18 cellular contexts compared by ENCODE assay signal in genomic region chr10:22634606-22635467, GRCh38.
DNase-seq lines count a peak whose midpoint lies in the region; ATAC-seq, FAIRE-seq and TF ChIP-seq lines count a peak whose summit lies in the region.
"Had no signal": no experiment of that assay in that cellular context is flagged by ENCODE, and none has a peak within 500 bp of the region (broad histone marks: within the 10 kb centered on the region; RNA-seq: fewer than 3 reads in every experiment).

No MANE protein-coding gene starts in this region.

- in situ Hi-C loops in K562 (cut with MboI), result no loop called here

- 60% methylated on average over 4 of the region's 4 CpGs for WGBS in K562 (ENCODE audit: insufficient coverage, low coverage, missing lambda C conversion rate)
- WGBS in prostate gland, result 58% methylated on average over 4 of the region's 4 CpGs

- H3K9me3 Mint-ChIP-seq in CD4-positive, alpha-beta memory T cell, result peaks cover 0 to 3% (median 0%) of the 10 kb centered on the region in 8 donors

- CTCF ChIA-PET in CD4-positive, alpha-beta memory T cell (lab: Charles Lee; ENCODE audit: partially characterized antibody), result interaction anchor here (1.2 to 2.4 kb wide), 3 partner anchors 11 to 641 kb away, joined by 3 to 8 read pairs (median 3); no protein-coding TSS in a partner anchor
- CTCF ChIA-PET in K562 (lab: Yijun Ruan, JAX; ENCODE audit: low intra/inter-chr PET ratio), result no interaction called here

- peak overlapping the region; percentile 1 to 85 (median 56) for H3K4me3 Mint-ChIP-seq in CD4-positive, alpha-beta memory T cell

- POLR2A ChIA-PET in CD4-positive, alpha-beta memory T cell (lab: Charles Lee; ENCODE audit: partially characterized antibody), result interaction anchor here (0.8 to 30.6 kb wide), 8 partner anchors 8 to 48 kb away, joined by 3 to 895 read pairs (median 4); no protein-coding TSS in a partner anchor
- POLR2A ChIA-PET in K562 (lab: Yijun Ruan, JAX), result interaction anchor here (1.3 kb wide), 1 partner anchor 14 kb away, joined by 4 read pairs; no protein-coding TSS in a partner anchor

- TF ChIP-seq RAD21 in K562 (CRISPR knock-in tag; conservative IDR thresholded peaks at IDR 0.05 in 1 of 2, IDR thresholded peaks at IDR 0.05 in 1 of 2), result no peak

- no peak overlapping the region for H2AFZ ChIP-seq in K562 (ENCODE audit: low read depth, low read length)

- H3K9ac ChIP-seq in K562 (ENCODE audit: insufficient read depth in 1 of 2, low read depth in 2 of 2, low read length in 2 of 2), result no peak overlapping the region

- peak overlapping the region; percentile 36 for H3K27ac ChIP-seq in CD4-positive, alpha-beta memory T cell (ENCODE audit: low read depth, low read length)
- H3K27ac ChIP-seq in Peyer's patch, result peak overlapping the region; percentile 49 to 72 (median 58)
- H3K27ac ChIP-seq in K562 (ENCODE audit: extremely low read depth, low read depth, low read length), result no peak overlapping the region; the same call in 2 of the 3 replicates
- peak overlapping the region; percentile 66 for H3K27ac ChIP-seq in neutrophil
- H3K27ac ChIP-seq in prostate gland, result no peak overlapping the region
- H3K27ac ChIP-seq: testis had no signal

- TF ChIP-seq POLR2A in Peyer's patch (IDR thresholded peaks at IDR 0.05), result no peak
- TF ChIP-seq POLR2A in K562 (conservative IDR thresholded peaks at IDR 0.05), result no peak
- no peak for TF ChIP-seq POLR2A in prostate gland (IDR thresholded peaks at IDR 0.05)

- H3K4me1 Mint-ChIP-seq in CD4-positive, alpha-beta memory T cell, result peaks cover 74 to 97% (median 90%) of the 10 kb centered on the region in 4 donors

- no peak overlapping the region for H3K4me3 ChIP-seq in CD4-positive, alpha-beta memory T cell (ENCODE audit: low read length in 2 of 2)
- no peak overlapping the region for H3K4me3 ChIP-seq in Peyer's patch
- H3K4me3 ChIP-seq in K562, result no peak overlapping the region
- H3K4me3 ChIP-seq in neutrophil (ENCODE audit: low read depth in 1 of 2, low read length in 1 of 2), result no peak overlapping the region
- H3K4me3 ChIP-seq in prostate gland, result no peak overlapping the region
- H3K4me3 ChIP-seq: heart right ventricle, testis had no signal

- H3K27ac Mint-ChIP-seq in CD4-positive, alpha-beta memory T cell, result peak overlapping the region; percentile 60 to 98 (median 87)

- no peaks in the 10 kb centered on the region for H3K36me3 ChIP-seq in CD4-positive, alpha-beta memory T cell (ENCODE audit: insufficient read depth, low read length)
- H3K36me3 ChIP-seq in Peyer's patch (no peaks in the 10 kb centered on the region), K562 (ENCODE audit: control insufficient read depth, insufficient read depth, low read length) (no peaks in the 10 kb centered on the region; the same call in 2 of the 3 replicates), neutrophil (no peaks in the 10 kb centered on the region), prostate gland (no peaks in the 10 kb centered on the region)
- H3K36me3 ChIP-seq: heart right ventricle had no signal

- FAIRE-seq in K562 (lab: Jason Lieb, UNC), result no peak
- FAIRE-seq: keratinocyte had no signal

- TF ChIP-seq EP300 in K562 (IDR thresholded peaks at IDR 0.05; ENCODE audit: low read length), result no peak

- H3K4me2 ChIP-seq in K562 (ENCODE audit: insufficient read depth, low read length), result no peak overlapping the region

- no peaks in the 10 kb centered on the region; the same call in 1 of the 2 replicates for H4K20me1 ChIP-seq in K562 (replicated peaks; ENCODE audit: control insufficient read depth, insufficient read depth, low read length)

- H3K27me3 Mint-ChIP-seq in CD4-positive, alpha-beta memory T cell, result no peaks in the 10 kb centered on the region

- TF ChIP-seq CTCF in Peyer's patch (IDR thresholded peaks at IDR 0.05) (no peak), K562 (IDR thresholded peaks at IDR 0.05 in 2 of 3, conservative IDR thresholded peaks at IDR 0.05 in 1 of 3; ENCODE audit: insufficient read depth in 2 of 3, low read depth in 1 of 3, low read length in 3 of 3) (no peak), neutrophil (IDR thresholded peaks at IDR 0.05) (no peak), prostate gland (IDR thresholded peaks at IDR 0.05) (no peak)

- H3K9me3 ChIP-seq in CD4-positive, alpha-beta memory T cell (ENCODE audit: control insufficient read depth in 1 of 2, low read length in 2 of 2), result no peaks in the 10 kb centered on the region
- H3K9me3 ChIP-seq in Peyer's patch (no peaks in the 10 kb centered on the region), K562 (replicated peaks; ENCODE audit: control insufficient read depth, insufficient read depth, low read depth, low read length) (no peaks in the 10 kb centered on the region), neutrophil (no peaks in the 10 kb centered on the region), prostate gland (no peaks in the 10 kb centered on the region)
- H3K9me3 ChIP-seq: heart right ventricle, testis had no signal

- peaks cover 99% of the 10 kb centered on the region for H3K79me2 ChIP-seq in K562 (ENCODE audit: control insufficient read depth, insufficient read depth, low read length)

- peaks cover 100% of the 10 kb centered on the region for H3K4me1 ChIP-seq in CD4-positive, alpha-beta memory T cell (ENCODE audit: insufficient read depth, low read length)
- H3K4me1 ChIP-seq in Peyer's patch (peaks cover 0 to 27% (median 2%) of the 10 kb centered on the region in 4 donors), K562 (replicated peaks in 1 of 2; ENCODE audit: control insufficient read depth in 2 of 2, insufficient read depth in 2 of 2, low read length in 2 of 2) (peaks cover 0 to 27% of the 10 kb centered on the region in 2 experiments; a peak in 4 of 5 replicates), neutrophil (ENCODE audit: control insufficient read depth in 1 of 2, insufficient read depth in 1 of 2, low read depth in 1 of 2, low read length in 1 of 2) (peaks cover 34 to 38% of the 10 kb centered on the region in 2 experiments), prostate gland (replicated peaks) (no peaks in the 10 kb centered on the region)
- H3K4me1 ChIP-seq: testis had no signal

- peaks cover 16 to 19% of the 10 kb centered on the region in 2 donors for H3K36me3 Mint-ChIP-seq in CD4-positive, alpha-beta memory T cell

- H3K9me1 ChIP-seq in K562 (ENCODE audit: control insufficient read depth, insufficient read depth, low read length), result no peaks in the 10 kb centered on the region

- no peak for DNase-seq in CD4-positive, alpha-beta memory T cell
- no peak for DNase-seq in Peyer's patch
- DNase-seq in K562 (ENCODE audit: extremely low read depth in 1 of 4, low spot score in 3 of 4), result no peak
- DNase-seq in CD1c-positive myeloid dendritic cell (ENCODE audit: extremely low spot score), result no peak
- DNase-seq in prostate gland (ENCODE audit: low spot score), result no peak
- DNase-seq: effector CD8-positive, alpha-beta T cell; GDM1; heart right ventricle; mesendoderm; NCI-H2227 treated with DMSO at 0.1 percent for 48 hours; nucleus accumbens; right cardiac atrium; SHP77; T-helper 9 cell; testis had no signal

- intact Hi-C loops in CD4-positive, alpha-beta memory T cell (cut with micrococcal nuclease), result loop anchor here (1.0 kb wide), 2 partner anchors 7 to 14 kb away; no protein-coding TSS in a partner anchor
- intact Hi-C loops in K562 (cut with micrococcal nuclease) (loop anchor here (5.0 kb wide), 1 partner anchor 77 kb away; the partner anchor contains the start of gene PIP4K2A), prostate gland (cut with DNase I) (no loop called here)

- no TSS peak for BruUV-seq in K562 (replicated peaks; lab: Mats Ljungman, UMichigan)

- H3K27me3 ChIP-seq in CD4-positive, alpha-beta memory T cell (ENCODE audit: insufficient read depth, low read length), result no peaks in the 10 kb centered on the region
- H3K27me3 ChIP-seq in Peyer's patch (no peaks in the 10 kb centered on the region), K562 (ENCODE audit: control insufficient read depth in 2 of 2, insufficient read depth in 2 of 2, low read length in 2 of 2) (no peaks in the 10 kb centered on the region), neutrophil (no peaks in the 10 kb centered on the region), prostate gland (replicated peaks; ENCODE audit: insufficient read depth) (no peaks in the 10 kb centered on the region)
- H3K27me3 ChIP-seq: heart right ventricle, testis had no signal

- no peak for ATAC-seq in K562
- ATAC-seq in GM19328 (IDR thresholded peaks at IDR 0.05; ENCODE audit: unreplicated experiment), result no peak
- ATAC-seq: right cardiac atrium had no signal

TF ChIP-seq in K562, 482 proteins besides CTCF, POLR2A, EP300 and RAD21 (continues in another document):
- TF ChIP-seq SMARCE1 (IDR thresholded peaks at IDR 0.05), result no peak
- TF ChIP-seq, protein P1, sequence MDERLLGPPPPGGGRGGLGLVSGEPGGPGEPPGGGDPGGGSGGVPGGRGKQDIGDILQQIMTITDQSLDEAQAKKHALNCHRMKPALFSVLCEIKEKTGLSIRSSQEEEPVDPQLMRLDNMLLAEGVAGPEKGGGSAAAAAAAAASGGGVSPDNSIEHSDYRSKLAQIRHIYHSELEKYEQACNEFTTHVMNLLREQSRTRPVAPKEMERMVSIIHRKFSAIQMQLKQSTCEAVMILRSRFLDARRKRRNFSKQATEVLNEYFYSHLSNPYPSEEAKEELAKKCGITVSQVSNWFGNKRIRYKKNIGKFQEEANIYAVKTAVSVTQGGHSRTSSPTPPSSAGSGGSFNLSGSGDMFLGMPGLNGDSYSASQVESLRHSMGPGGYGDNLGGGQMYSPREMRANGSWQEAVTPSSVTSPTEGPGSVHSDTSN (CRISPR knock-in tag; IDR thresholded peaks at IDR 0.05; ENCODE audit: low read depth), result no peak
- TF ChIP-seq, protein P1 (tag; conservative IDR thresholded peaks at IDR 0.05; ENCODE audit: low read depth), result peak; percentile 81
- TF ChIP-seq, protein P2, sequence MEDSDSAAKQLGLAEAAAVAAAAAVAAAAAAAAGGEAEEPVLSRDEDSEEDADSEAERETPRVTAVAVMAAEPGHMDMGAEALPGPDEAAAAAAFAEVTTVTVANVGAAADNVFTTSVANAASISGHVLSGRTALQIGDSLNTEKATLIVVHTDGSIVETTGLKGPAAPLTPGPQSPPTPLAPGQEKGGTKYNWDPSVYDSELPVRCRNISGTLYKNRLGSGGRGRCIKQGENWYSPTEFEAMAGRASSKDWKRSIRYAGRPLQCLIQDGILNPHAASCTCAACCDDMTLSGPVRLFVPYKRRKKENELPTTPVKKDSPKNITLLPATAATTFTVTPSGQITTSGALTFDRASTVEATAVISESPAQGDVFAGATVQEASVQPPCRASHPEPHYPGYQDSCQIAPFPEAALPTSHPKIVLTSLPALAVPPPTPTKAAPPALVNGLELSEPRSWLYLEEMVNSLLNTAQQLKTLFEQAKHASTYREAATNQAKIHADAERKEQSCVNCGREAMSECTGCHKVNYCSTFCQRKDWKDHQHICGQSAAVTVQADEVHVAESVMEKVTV (CRISPR knock-in tag; IDR thresholded peaks at IDR 0.05), result no peak

Comparison
In these comparisons a context has a peak if more than half of its experiments do, and no peak if none do; other contexts are left out.
1. H3K27ac ChIP-seq: peak in CD4-positive, alpha-beta memory T cell (single experiment), Peyer's patch (4 of 4) and neutrophil (single experiment); none in K562 (single experiment) and prostate gland (0 of 2).